8 cellular contexts compared by ENCODE assay signal in the genomic region with DNA sequence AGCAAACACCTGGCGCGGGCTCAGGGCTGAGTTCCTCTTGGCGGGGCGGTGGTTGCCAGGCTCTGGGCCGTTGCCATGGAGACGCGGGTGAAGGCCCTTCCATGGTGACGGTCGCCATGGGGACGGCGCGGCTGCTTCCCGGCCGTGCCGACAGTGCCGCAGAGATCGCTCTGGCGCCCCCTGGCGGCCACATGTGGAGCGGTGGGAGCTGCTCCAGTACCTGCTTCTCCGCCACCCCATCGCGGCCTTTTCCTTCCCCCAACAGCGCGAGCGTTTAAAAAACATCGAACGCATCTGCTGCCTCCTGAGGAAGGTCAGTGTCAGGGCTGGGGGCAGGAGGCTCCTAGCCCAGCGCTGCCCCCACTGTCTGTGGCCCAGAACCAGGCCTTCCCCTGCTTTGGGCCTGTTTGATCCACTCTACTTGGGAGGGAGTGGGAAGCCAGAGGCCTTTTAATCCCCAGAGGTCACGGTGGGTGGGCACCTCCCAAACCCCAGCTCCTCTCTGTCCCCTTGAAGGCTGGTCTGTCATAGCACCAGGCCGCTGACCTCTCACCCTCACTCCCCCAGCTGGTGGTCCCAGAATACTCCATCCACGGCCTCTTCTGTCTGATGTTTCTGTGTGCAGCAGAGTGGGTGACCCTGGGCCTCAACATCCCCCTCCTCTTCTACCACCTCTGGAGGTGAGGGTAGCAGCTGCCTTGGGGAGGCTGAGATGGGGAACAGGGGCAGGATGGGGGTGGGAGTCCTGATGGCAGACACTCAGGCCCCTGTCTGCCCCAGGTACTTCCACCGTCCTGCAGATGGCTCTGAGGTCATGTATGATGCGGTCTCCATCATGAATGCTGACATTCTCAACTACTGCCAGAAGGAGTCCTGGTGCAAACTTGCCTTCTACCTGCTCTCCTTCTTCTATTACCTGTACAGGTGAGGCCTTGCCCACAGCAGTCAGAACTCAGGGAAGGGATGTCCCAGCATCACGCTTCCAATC. TPM values are rescaled to one million over a fixed set of nuclear protein-coding genes. Genes with fewer than 3 reads are reported as not detected.
DNase-seq lines count a peak whose midpoint lies in the region; ATAC-seq, FAIRE-seq and TF ChIP-seq lines count a peak whose summit lies in the region.

No MANE protein-coding gene starts in this region.

- no peak for TF ChIP-seq EP300 in stomach (IDR thresholded peaks at IDR 0.05)

- H3K36me3 Mint-ChIP-seq in activated T-helper 17 cell treated with anti-CD3 and anti-CD28 coated beads, Interleukin-2, amount 50 U/mL, for 72 hours (ENCODE audit: low read depth): no peaks in the 10 kb centered on the region
- no peaks in the 10 kb centered on the region for H3K36me3 Mint-ChIP-seq in neural crest cell (ENCODE audit: low read depth)

- H3K27me3 Mint-ChIP-seq in activated T-helper 17 cell treated with anti-CD3 and anti-CD28 coated beads, Interleukin-2, amount 50 U/mL, for 72 hours: no peaks in the 10 kb centered on the region
- peaks cover 15% of the 10 kb centered on the region for H3K27me3 Mint-ChIP-seq in neural crest cell (ENCODE audit: low read depth)

- H3K9me3 ChIP-seq in MG63 (no peaks in the 10 kb centered on the region), stomach (no peaks in the 10 kb centered on the region)

- H3K4me1 Mint-ChIP-seq in activated T-helper 17 cell treated with anti-CD3 and anti-CD28 coated beads, Interleukin-2, amount 50 U/mL, for 72 hours: peaks cover 15% of the 10 kb centered on the region
- H3K4me1 Mint-ChIP-seq in neural crest cell: peaks cover 46% of the 10 kb centered on the region

- H3K9me3 Mint-ChIP-seq in activated T-helper 17 cell treated with anti-CD3 and anti-CD28 coated beads, Interleukin-2, amount 50 U/mL, for 72 hours: no peaks in the 10 kb centered on the region
- H3K9me3 Mint-ChIP-seq in neural crest cell: no peaks in the 10 kb centered on the region

- H3K4me3 ChIP-seq in H7 (ENCODE audit: insufficient read depth, low read depth, low read length) (no peak overlapping the region), MG63 (no peak overlapping the region), stomach (no peak overlapping the region)

- POLR2A ChIA-PET in RWPE1 (lab: Yijun Ruan, JAX; ENCODE audit: low non-redundant PET): no interaction called here

- peak overlapping the region; percentile 15 for H3K4me3 Mint-ChIP-seq in activated T-helper 17 cell treated with anti-CD3 and anti-CD28 coated beads, Interleukin-2, amount 50 U/mL, for 72 hours
- peak overlapping the region; percentile 90 for H3K4me3 Mint-ChIP-seq in neural crest cell

- H3K27ac Mint-ChIP-seq in activated T-helper 17 cell treated with anti-CD3 and anti-CD28 coated beads, Interleukin-2, amount 50 U/mL, for 72 hours: peak overlapping the region; percentile 72
- H3K27ac Mint-ChIP-seq in neural crest cell (ENCODE audit: unreplicated experiment): no peak overlapping the region

- H3K27ac ChIP-seq in RWPE1: peak overlapping the region; percentile 57
- no peak overlapping the region for H3K27ac ChIP-seq in stomach

- peak; percentile 93 for ATAC-seq in activated T-helper 17 cell treated with anti-CD3 and anti-CD28 coated beads, Interleukin-2, amount 50 U/mL, for 72 hours (replicated peaks)

- intact Hi-C loops in stomach (cut with DNase I; ENCODE audit: low total_unique reads): no loop called here

- H3K36me3 ChIP-seq in H7 (replicated peaks; ENCODE audit: control insufficient read depth, insufficient read depth, low read length) (peaks cover 6% of the 10 kb centered on the region), MG63 (peaks cover 8% of the 10 kb centered on the region), stomach (peaks cover 10 to 32% (median 24%) of the 10 kb centered on the region in 4 donors)

- DNase-seq in H7 (peak; percentile 99), MG63 (peak; percentile 92), RWPE1 (ENCODE audit: low spot score) (peak; percentile 87), fibroblast of peridontal ligament (ENCODE audit: extremely low read depth) (peak; percentile 87), neural crest cell (ENCODE audit: low read depth, low spot score) (peak; percentile 99), stomach (peak; percentile 100)

- TF ChIP-seq CTCF in RWPE1 (conservative IDR thresholded peaks at IDR 0.05; ENCODE audit: low read depth) (peak; percentile 94), neural crest cell (conservative IDR thresholded peaks at IDR 0.05) (peak; percentile 97), stomach (IDR thresholded peaks at IDR 0.05) (peak in 5 of 7 experiments; percentile 93 to 99 (median 96))

- peaks cover 24 to 52% (median 35%) of the 10 kb centered on the region in 4 donors for H3K4me1 ChIP-seq in stomach

- H3K27me3 ChIP-seq in H7 (ENCODE audit: control insufficient read depth, insufficient read depth, low read length): peaks cover 3% of the 10 kb centered on the region; the same call in 1 of the 2 replicates
- H3K27me3 ChIP-seq in MG63: no peaks in the 10 kb centered on the region
- H3K27me3 ChIP-seq in stomach: peaks cover 0 to 12% (median 0%) of the 10 kb centered on the region in 3 donors

- no peak for TF ChIP-seq POLR2A in stomach (IDR thresholded peaks at IDR 0.05)

- peak; percentile 83 for FAIRE-seq in G401.6 (lab: Jason Lieb, UNC)

- CTCF ChIA-PET in RWPE1 (lab: Yijun Ruan, JAX): interaction anchor here (0.6 to 1.4 kb wide), 11 partner anchors 8 to 1223 kb away, joined by 3 to 13 read pairs (median 4); no protein-coding TSS in a partner anchor

- WGBS in stomach, 5 donors: 14 to 29% (median 14%) methylated on average over 15 to 35 of the region's 35 CpGs

RNA-seq across cellular contexts. Expression of gene CNIH2, which starts 4.8 kb away (rescaled TPM):
- 3.5 and 12.0 TPM in 2 replicates for total RNA-seq in H7 (2014; rRNA removed; shearing (Covaris generic))
- total RNA-seq in MG63 (2014; rRNA removed; shearing (Covaris generic); ENCODE audit: low replicate concordance): not detected in 2 replicates
- 1 to 10 TPM; 3.9 to 5.0 TPM for total RNA-seq in activated T-helper 17 cell treated with anti-CD3 and anti-CD28 coated beads, Interleukin-2, amount 50 U/mL, for 72 hours
- total RNA-seq in neural crest cell (44.6 and 46.0 TPM in 2 replicates), stomach (not detected)
- 1 to 10 TPM in 1 of 3 donors, under 1 TPM in 2; 0.50 to 1.5 (median 0.80) TPM for polyA plus RNA-seq in stomach

RNA-seq across cellular contexts. Expression of gene YIF1A, which starts 6.2 kb away (rescaled TPM):
- 117 and 125 TPM in 2 replicates for total RNA-seq in H7 (2014; rRNA removed; shearing (Covaris generic))
- total RNA-seq in MG63 (2014; rRNA removed; shearing (Covaris generic); ENCODE audit: low replicate concordance): 217 and 220 TPM in 2 replicates
- total RNA-seq in activated T-helper 17 cell treated with anti-CD3 and anti-CD28 coated beads, Interleukin-2, amount 50 U/mL, for 72 hours: 10 to 100 TPM; 41.2 to 68.3 TPM
- 59.4 and 60.9 TPM in 2 replicates for total RNA-seq in neural crest cell
- 100 to 1,000 TPM in 1 of 5 donors, 10 to 100 TPM in 4; 11.6 to 122 (median 41.9) TPM for total RNA-seq in stomach
- 10 to 100 TPM; 67.1 to 88.1 (median 87.7) TPM for polyA plus RNA-seq in stomach

RNA-seq across cellular contexts. Expression of gene TMEM151A, which starts 8.9 kb away (rescaled TPM):
- 0.42 and 0.85 TPM in 2 replicates for total RNA-seq in H7 (2014; rRNA removed; shearing (Covaris generic))
- 0.56 TPM in 1 of 2 replicates, not detected in the other for total RNA-seq in MG63 (2014; rRNA removed; shearing (Covaris generic); ENCODE audit: low replicate concordance)
- not detected for total RNA-seq in activated T-helper 17 cell treated with anti-CD3 and anti-CD28 coated beads, Interleukin-2, amount 50 U/mL, for 72 hours
- 0.57 and 1.0 TPM in 2 replicates for total RNA-seq in neural crest cell
- 10 to 100 TPM in 2 of 5 donors, 1 to 10 TPM in 1, not detected in 2; 2.8 to 19.6 (median 18.3) TPM for total RNA-seq in stomach
- 1 to 10 TPM in 2 of 3 donors, under 1 TPM in 1; 0.46 to 2.8 (median 2.4) TPM for polyA plus RNA-seq in stomach

RNA-seq across cellular contexts. Expression of gene RAB1B, which starts 14.3 kb away (rescaled TPM):
- 140 and 165 TPM in 2 replicates for total RNA-seq in H7 (2014; rRNA removed; shearing (Covaris generic))
- total RNA-seq in MG63 (2014; rRNA removed; shearing (Covaris generic); ENCODE audit: low replicate concordance): 101 and 103 TPM in 2 replicates
- 100 to 1,000 TPM; 116 to 178 TPM for total RNA-seq in activated T-helper 17 cell treated with anti-CD3 and anti-CD28 coated beads, Interleukin-2, amount 50 U/mL, for 72 hours
- total RNA-seq in neural crest cell: 114 and 116 TPM in 2 replicates
- total RNA-seq in stomach: 10 to 100 TPM; 19.3 to 93.6 (median 36.7) TPM
- polyA plus RNA-seq in stomach: 100 to 1,000 TPM in 2 of 3 donors, 10 to 100 TPM in 1; 98.0 to 170 (median 168) TPM

RNA-seq across cellular contexts. Expression of gene KLC2, which starts 25.3 kb away (rescaled TPM):
- total RNA-seq in H7 (2014; rRNA removed; shearing (Covaris generic)): 21.5 and 28.1 TPM in 2 replicates
- total RNA-seq in MG63 (2014; rRNA removed; shearing (Covaris generic); ENCODE audit: low replicate concordance): 15.0 and 25.3 TPM in 2 replicates
- 10 to 100 TPM; 38.3 to 45.2 TPM for total RNA-seq in activated T-helper 17 cell treated with anti-CD3 and anti-CD28 coated beads, Interleukin-2, amount 50 U/mL, for 72 hours
- total RNA-seq in neural crest cell (64.5 and 70.8 TPM in 2 replicates), stomach (10 to 100 TPM in 3 of 5 donors, 1 to 10 TPM in 2; 2.9 to 94.2 (median 12.6) TPM)
- polyA plus RNA-seq in stomach: 10 to 100 TPM in 2 of 3 donors, 1 to 10 TPM in 1; 7.5 to 19.5 (median 10.7) TPM
